ENCODE assay signal across 38 cellular contexts in the genomic region with DNA sequence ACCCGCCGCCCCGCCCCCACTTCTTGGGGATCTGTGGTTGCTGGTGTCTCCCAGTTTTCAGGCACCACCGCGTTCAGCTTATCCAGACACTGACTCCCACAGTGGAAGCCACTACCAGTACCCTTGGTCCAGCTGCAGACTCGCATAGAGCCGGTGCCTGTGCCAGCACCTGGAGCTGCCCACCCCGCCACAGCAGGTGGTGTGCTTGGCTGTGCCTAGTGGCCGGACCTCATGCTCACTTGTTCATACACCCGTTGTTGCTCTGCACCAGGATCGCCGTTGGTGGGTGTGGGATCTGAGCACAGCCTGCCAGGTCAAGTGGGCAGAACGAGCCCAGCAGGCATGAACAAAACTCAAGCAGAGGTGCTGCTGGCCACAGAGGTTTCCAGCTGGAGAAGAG.
"Had no signal": no experiment of that assay in that cellular context is flagged by ENCODE, and none has a peak within 500 bp of the region (broad histone marks: within the 10 kb centered on the region; RNA-seq: fewer than 3 reads in every experiment).

No MANE protein-coding gene starts in this region.

- H3K36me3 Mint-ChIP-seq: activated CD8-positive, alpha-beta memory T cell treated with anti-CD3 and anti-CD28 coated beads, Interleukin-2, amount 10 ng/mL, durations not matched to agents 7 days and 5 days; activated naive CD4-positive, alpha-beta T cell treated with anti-CD3 and anti-CD28 coated beads, Interleukin-2, amount 10 ng/mL, durations not matched to agents 7 days and 5 days; activated naive CD4-positive, alpha-beta T cell treated with anti-CD3 and anti-CD28 coated beads, Interleukin-2, amount 50 U/mL, for 24 hours; activated naive CD8-positive, alpha-beta T cell; activated naive CD8-positive, alpha-beta T cell treated with anti-CD3 and anti-CD28 coated beads, Interleukin-2, amount 10 ng/mL, durations not matched to agents 7 days and 5 days; brain had no signal

- ATAC-seq: activated CD4-positive, alpha-beta T cell treated with anti-CD3 and anti-CD28 coated beads for 36 hours; activated CD4-positive, CD25-positive, alpha-beta regulatory T cell treated with anti-CD3 and anti-CD28 coated beads, Interleukin-2, amount 50 U/mL, for 24 hours; activated CD8-positive, alpha-beta memory T cell treated with anti-CD3 and anti-CD28 coated beads, Interleukin-2, amount 10 ng/mL, durations not matched to agents 7 days and 5 days; activated CD8-positive, alpha-beta T cell treated with anti-CD3 and anti-CD28 coated beads, Interleukin-2, amount 10 ng/mL, durations not matched to agents 7 days and 5 days; activated naive CD8-positive, alpha-beta T cell treated with anti-CD3 and anti-CD28 coated beads, Interleukin-2, amount 50 U/mL, for 24 hours; WTC11 had no signal

- H3K4me1 ChIP-seq: ascending aorta had no signal

- H3K4me3 ChIP-seq: ascending aorta, cardiac muscle cell had no signal

- H3K27me3 ChIP-seq: ascending aorta, cardiac muscle cell had no signal

- H3K27ac Mint-ChIP-seq: activated CD4-positive, alpha-beta memory T cell treated with anti-CD3 and anti-CD28 coated beads, Interleukin-2, amount 10 ng/mL, durations not matched to agents 7 days and 5 days; activated CD4-positive, alpha-beta T cell treated with anti-CD3 and anti-CD28 coated beads for 36 hours; activated CD4-positive, alpha-beta T cell treated with anti-CD3 and anti-CD28 coated beads, Interleukin-2, amount 10 ng/mL, durations not matched to agents 7 days and 5 days; activated CD8-positive, alpha-beta memory T cell treated with anti-CD3 and anti-CD28 coated beads, Interleukin-2, amount 10 ng/mL, durations not matched to agents 7 days and 5 days; activated CD8-positive, alpha-beta T cell treated with anti-CD3 and anti-CD28 coated beads, Interleukin-2, amount 10 ng/mL, durations not matched to agents 7 days and 5 days; activated naive CD4-positive, alpha-beta T cell treated with anti-CD3 and anti-CD28 coated beads, Interleukin-2, amount 10 ng/mL, durations not matched to agents 7 days and 5 days; activated naive CD4-positive, alpha-beta T cell treated with anti-CD3 and anti-CD28 coated beads, Interleukin-2, amount 50 U/mL, for 24 hours; activated naive CD8-positive, alpha-beta T cell; activated naive CD8-positive, alpha-beta T cell treated with anti-CD3 and anti-CD28 coated beads, Interleukin-2, amount 10 ng/mL, durations not matched to agents 7 days and 5 days; activated naive CD8-positive, alpha-beta T cell treated with anti-CD3 and anti-CD28 coated beads, Interleukin-2, amount 50 U/mL, for 24 hours; activated T-cell treated with anti-CD3 and anti-CD28 coated beads, Interleukin-2, amount 50 U/mL, for 24 hours; activated T-helper 2 cell treated with anti-CD3 and anti-CD28 coated beads, Interferon-gamma antibody, Interleukin-2, Interleukin-4, amounts not matched to agents 10 μg/mL and 5 μg/mL and 100 μg/mL, durations not matched to agents 14 hours and 24 hours and 36 hours; brain; T-helper 1 cell treated with Interleukin-12 subunit alpha and Interleukin-12 subunit beta and Interleukin-4 antibody, amounts not matched to agents 30 μg/mL and 1 μg/mL, for 36 hours; T-helper 2 cell treated with Interferon-gamma antibody and Interleukin-4, amounts not matched to agents 5 μg/mL and 100 μg/mL, for 36 hours; WTC11 had no signal

- H3K27me3 Mint-ChIP-seq: activated CD4-positive, alpha-beta memory T cell treated with anti-CD3 and anti-CD28 coated beads, Interleukin-2, amount 10 ng/mL, durations not matched to agents 7 days and 5 days; activated CD4-positive, alpha-beta T cell treated with anti-CD3 and anti-CD28 coated beads for 36 hours; activated CD4-positive, alpha-beta T cell treated with anti-CD3 and anti-CD28 coated beads, Interleukin-2, amount 10 ng/mL, durations not matched to agents 7 days and 5 days; activated CD8-positive, alpha-beta memory T cell treated with anti-CD3 and anti-CD28 coated beads, Interleukin-2, amount 10 ng/mL, durations not matched to agents 7 days and 5 days; activated naive CD4-positive, alpha-beta T cell treated with anti-CD3 and anti-CD28 coated beads, Interleukin-2, amount 10 ng/mL, durations not matched to agents 7 days and 5 days; activated naive CD4-positive, alpha-beta T cell treated with anti-CD3 and anti-CD28 coated beads, Interleukin-2, amount 50 U/mL, for 24 hours; activated naive CD8-positive, alpha-beta T cell; activated naive CD8-positive, alpha-beta T cell treated with anti-CD3 and anti-CD28 coated beads, Interleukin-2, amount 10 ng/mL, durations not matched to agents 7 days and 5 days; activated naive CD8-positive, alpha-beta T cell treated with anti-CD3 and anti-CD28 coated beads, Interleukin-2, amount 50 U/mL, for 24 hours; activated T-cell treated with anti-CD3 and anti-CD28 coated beads, Interleukin-2, amount 50 U/mL, for 24 hours; central memory CD8-positive, alpha-beta T cell had no signal

- H3K36me3 ChIP-seq: ascending aorta, cardiac muscle cell, WERI-Rb-1 had no signal

- H3K4me3 Mint-ChIP-seq: activated CD4-positive, alpha-beta memory T cell treated with anti-CD3 and anti-CD28 coated beads, Interleukin-2, amount 10 ng/mL, durations not matched to agents 7 days and 5 days; activated CD4-positive, alpha-beta T cell treated with anti-CD3 and anti-CD28 coated beads for 36 hours; activated CD4-positive, alpha-beta T cell treated with anti-CD3 and anti-CD28 coated beads, Interleukin-2, amount 10 ng/mL, durations not matched to agents 7 days and 5 days; activated CD8-positive, alpha-beta memory T cell treated with anti-CD3 and anti-CD28 coated beads, Interleukin-2, amount 10 ng/mL, durations not matched to agents 7 days and 5 days; activated CD8-positive, alpha-beta T cell treated with anti-CD3 and anti-CD28 coated beads, Interleukin-2, amount 10 ng/mL, durations not matched to agents 7 days and 5 days; activated naive CD4-positive, alpha-beta T cell treated with anti-CD3 and anti-CD28 coated beads, Interleukin-2, amount 10 ng/mL, durations not matched to agents 7 days and 5 days; activated naive CD4-positive, alpha-beta T cell treated with anti-CD3 and anti-CD28 coated beads, Interleukin-2, amount 50 U/mL, for 24 hours; activated naive CD8-positive, alpha-beta T cell; activated naive CD8-positive, alpha-beta T cell treated with anti-CD3 and anti-CD28 coated beads, Interleukin-2, amount 10 ng/mL, durations not matched to agents 7 days and 5 days; activated naive CD8-positive, alpha-beta T cell treated with anti-CD3 and anti-CD28 coated beads, Interleukin-2, amount 50 U/mL, for 24 hours; activated T-cell treated with anti-CD3 and anti-CD28 coated beads, Interleukin-2, amount 50 U/mL, for 24 hours; brain; central memory CD8-positive, alpha-beta T cell; T-helper 1 cell treated with Interleukin-12 subunit alpha and Interleukin-12 subunit beta and Interleukin-4 antibody, amounts not matched to agents 30 μg/mL and 1 μg/mL, for 36 hours; T-helper 2 cell treated with Interferon-gamma antibody and Interleukin-4, amounts not matched to agents 5 μg/mL and 100 μg/mL, for 36 hours; WTC11 had no signal

- H3K9me3 ChIP-seq: ascending aorta had no signal

- H3K4me1 Mint-ChIP-seq: activated CD4-positive, alpha-beta memory T cell treated with anti-CD3 and anti-CD28 coated beads, Interleukin-2, amount 10 ng/mL, durations not matched to agents 7 days and 5 days; activated CD4-positive, alpha-beta T cell treated with anti-CD3 and anti-CD28 coated beads for 36 hours; activated CD4-positive, alpha-beta T cell treated with anti-CD3 and anti-CD28 coated beads, Interleukin-2, amount 10 ng/mL, durations not matched to agents 7 days and 5 days; activated CD8-positive, alpha-beta memory T cell treated with anti-CD3 and anti-CD28 coated beads, Interleukin-2, amount 10 ng/mL, durations not matched to agents 7 days and 5 days; activated naive CD4-positive, alpha-beta T cell treated with anti-CD3 and anti-CD28 coated beads, Interleukin-2, amount 10 ng/mL, durations not matched to agents 7 days and 5 days; activated naive CD4-positive, alpha-beta T cell treated with anti-CD3 and anti-CD28 coated beads, Interleukin-2, amount 50 U/mL, for 24 hours; activated naive CD8-positive, alpha-beta T cell treated with anti-CD3 and anti-CD28 coated beads, Interleukin-2, amount 10 ng/mL, durations not matched to agents 7 days and 5 days; activated naive CD8-positive, alpha-beta T cell treated with anti-CD3 and anti-CD28 coated beads, Interleukin-2, amount 50 U/mL, for 24 hours; brain; central memory CD8-positive, alpha-beta T cell had no signal

- DNase-seq: activated CD4-positive, alpha-beta memory T cell treated with anti-CD3 and anti-CD28 coated beads, Interleukin-2, amount 10 ng/mL, durations not matched to agents 7 days and 5 days; activated CD4-positive, alpha-beta T cell treated with anti-CD3 and anti-CD28 coated beads for 1 hour; activated CD4-positive, alpha-beta T cell treated with anti-CD3 and anti-CD28 coated beads for 36 hours; activated CD4-positive, alpha-beta T cell treated with anti-CD3 and anti-CD28 coated beads for 48 hours; activated CD4-positive, alpha-beta T cell treated with anti-CD3 and anti-CD28 coated beads, Interleukin-2, amount 10 ng/mL, durations not matched to agents 7 days and 5 days; activated CD4-positive, alpha-beta T cell treated with anti-CD3 and anti-CD28 coated beads, Interleukin-2, amount 50 U/mL, for 48 hours; activated CD4-positive, CD25-positive, alpha-beta regulatory T cell; activated CD8-positive, alpha-beta memory T cell treated with anti-CD3 and anti-CD28 coated beads for 24 hours; activated CD8-positive, alpha-beta memory T cell treated with anti-CD3 and anti-CD28 coated beads, Interleukin-2, amount 10 ng/mL, durations not matched to agents 7 days and 5 days; activated CD8-positive, alpha-beta memory T cell treated with anti-CD3 and anti-CD28 coated beads, Interleukin-2, amount 50 U/mL, for 48 hours; activated CD8-positive, alpha-beta T cell treated with anti-CD3 and anti-CD28 coated beads, Interleukin-2, amount 10 ng/mL, durations not matched to agents 7 days and 5 days; activated effector memory CD4-positive, alpha-beta T cell treated with Interleukin-2 at 50 U/mL for 16 hours; activated gamma-delta T cell; activated naive CD4-positive, alpha-beta T cell treated with anti-CD3 and anti-CD28 coated beads, Interleukin-2, amount 10 ng/mL, durations not matched to agents 7 days and 5 days; activated naive CD4-positive, alpha-beta T cell treated with Interleukin-2 at 50 U/mL for 16 hours; activated naive CD8-positive, alpha-beta T cell treated with anti-CD3 and anti-CD28 coated beads, Interleukin-2, amount 10 ng/mL, durations not matched to agents 7 days and 5 days; activated naive CD8-positive, alpha-beta T cell treated with anti-CD3 and anti-CD28 coated beads, Interleukin-2, amount 50 U/mL, for 24 hours; activated T-cell treated with anti-CD3 and anti-CD28 coated beads, Interleukin-2, amount 50 U/mL, for 24 hours; activated T-cell treated with anti-CD3 and anti-CD28 coated beads, Interleukin-2, amount 50 U/mL, for 48 hours; amygdala; anterior cingulate cortex; caudate nucleus; cerebellar nuclear complex; T-helper 1 cell; T-helper 2 cell; T-helper 9 cell; WERI-Rb-1 had no signal

- H3K27ac ChIP-seq: ascending aorta, cardiac muscle cell, WERI-Rb-1 had no signal
